ENCODE assay signal across 8 cellular contexts in genomic region chr5:2017540-2018389, GRCh38.
DNase-seq lines count a peak whose midpoint lies in the region; ATAC-seq and TF ChIP-seq lines count a peak whose summit lies in the region.

No MANE protein-coding gene starts in this region.

- no peak overlapping the region for H3K27ac ChIP-seq in dorsolateral prefrontal cortex

- peak; percentile 54 for DNase-seq in activated CD4-positive, alpha-beta T cell treated with anti-CD3 and anti-CD28 coated beads for 36 hours
- no peak for DNase-seq in activated CD4-positive, alpha-beta T cell treated with anti-CD3 and anti-CD28 coated beads for 1 hour
- DNase-seq in astrocyte of the spinal cord (ENCODE audit: low read depth, low spot score) (no peak), retinal pigment epithelial cell (ENCODE audit: low read depth) (no peak), NCI-H1436 (lab: John Stamatoyannopoulos, UW) (no peak), dorsolateral prefrontal cortex (no peak), SIG-M5 (lab: John Stamatoyannopoulos, UW) (no peak)

- no peaks in the 10 kb centered on the region for H3K4me1 Mint-ChIP-seq in activated CD4-positive, alpha-beta T cell treated with anti-CD3 and anti-CD28 coated beads for 36 hours

- intact Hi-C loops in activated CD4-positive, alpha-beta T cell treated with anti-CD3 and anti-CD28 coated beads for 36 hours (cut with DNase I, micrococcal nuclease) = loop anchor here (1.0 to 5.0 kb wide), 6 partner anchors 254 to 350 kb away; no protein-coding TSS in a partner anchor
- intact Hi-C loops in dorsolateral prefrontal cortex (cut with DNase I) = no loop called here

- H3K4me3 ChIP-seq in astrocyte of the spinal cord (ENCODE audit: low read depth, low read length) (no peak overlapping the region), retinal pigment epithelial cell (ENCODE audit: low read length) (no peak overlapping the region), dorsolateral prefrontal cortex (no peak overlapping the region)

- no peaks in the 10 kb centered on the region for H3K9me3 Mint-ChIP-seq in activated CD4-positive, alpha-beta T cell treated with anti-CD3 and anti-CD28 coated beads for 36 hours (ENCODE audit: low read depth)

- in situ Hi-C loops in astrocyte of the spinal cord (cut with HindIII; ENCODE audit: low sequenced_read_pairs) = no loop called here

- POLR2A ChIA-PET in activated CD4-positive, alpha-beta T cell treated with anti-CD3 and anti-CD28 coated beads for 36 hours (lab: Charles Lee) = no interaction called here

- peaks cover 0 to 13% (median 0%) of the 10 kb centered on the region in 45 donors for H3K27me3 ChIP-seq in dorsolateral prefrontal cortex

- CTCF ChIA-PET in activated CD4-positive, alpha-beta T cell treated with anti-CD3 and anti-CD28 coated beads for 36 hours (lab: Charles Lee) = no interaction called here

- H3K36me3 Mint-ChIP-seq in activated CD4-positive, alpha-beta T cell treated with anti-CD3 and anti-CD28 coated beads for 36 hours (ENCODE audit: low read depth) = no peaks in the 10 kb centered on the region

- TF ChIP-seq CTCF in LNCAP (IDR thresholded peaks at IDR 0.05) (peak; percentile 60), astrocyte of the spinal cord (IDR thresholded peaks at IDR 0.05; ENCODE audit: low read depth, low read length) (peak; percentile 7), retinal pigment epithelial cell (conservative IDR thresholded peaks at IDR 0.05; ENCODE audit: low read depth, low read length) (peak; percentile 4), dorsolateral prefrontal cortex (IDR thresholded peaks at IDR 0.05 in 54 of 56, conservative IDR thresholded peaks at IDR 0.05 in 2 of 56; ENCODE audit: low read depth in 1 of 56, partially characterized antibody in 56 of 56) (peak in 16 of 56 donors; percentile 12 to 23 (median 19))

- no peak overlapping the region for H3K4me3 Mint-ChIP-seq in activated CD4-positive, alpha-beta T cell treated with anti-CD3 and anti-CD28 coated beads for 36 hours

- H3K27ac Mint-ChIP-seq in activated CD4-positive, alpha-beta T cell treated with anti-CD3 and anti-CD28 coated beads for 36 hours = no peak overlapping the region

- peaks cover 11% of the 10 kb centered on the region for H3K27me3 Mint-ChIP-seq in activated CD4-positive, alpha-beta T cell treated with anti-CD3 and anti-CD28 coated beads for 36 hours

- no peak for ATAC-seq in activated CD4-positive, alpha-beta T cell treated with anti-CD3 and anti-CD28 coated beads for 36 hours

Comparison
In these comparisons a context has a peak if more than half of its experiments do, and no peak if none do; other contexts are left out.
1. intact Hi-C loops: an anchor here in activated CD4-positive, alpha-beta T cell treated with anti-CD3 and anti-CD28 coated beads for 36 hours (1.0 to 5.0 kb wide); none called in dorsolateral prefrontal cortex.